ENCODE assay signal across 18 cellular contexts in genomic region chr13:106498158-106498557, GRCh38. TPM values are rescaled to one million over a fixed set of nuclear protein-coding genes. Genes with fewer than 3 reads are reported as not detected.
DNase-seq lines count a peak whose midpoint lies in the region; ATAC-seq and TF ChIP-seq lines count a peak whose summit lies in the region.
"Had no signal": no experiment of that assay in that cellular context is flagged by ENCODE, and none has a peak within 500 bp of the region (broad histone marks: within the 10 kb centered on the region; RNA-seq: fewer than 3 reads in every experiment).

No MANE protein-coding gene starts in this region.

- no peaks in the 10 kb centered on the region for H3K9me3 Mint-ChIP-seq in H9
- no peaks in the 10 kb centered on the region for H3K9me3 Mint-ChIP-seq in CD4-positive, alpha-beta T cell
- H3K9me3 Mint-ChIP-seq: stimulated activated naive CD8-positive, alpha-beta T cell treated with anti-CD3 and anti-CD28 coated beads, Interleukin-15, Interleukin-2, amounts not matched to agents 100 ng/mL and 50 ng/mL, for 24 hours had no signal

- H2BK5ac ChIP-seq in H9 (ENCODE audit: insufficient read length, low read length) = no peak overlapping the region

- H3K14ac ChIP-seq in H9 (ENCODE audit: insufficient read depth, low read length) = no peak overlapping the region

- POLR2A ChIA-PET in CD4-positive, alpha-beta T cell (lab: Charles Lee) = no interaction called here

- H3K27me3 ChIP-seq in H9 (ENCODE audit: insufficient read depth, low read length) = no peaks in the 10 kb centered on the region
- no peaks in the 10 kb centered on the region for H3K27me3 ChIP-seq in hepatocyte
- no peaks in the 10 kb centered on the region for H3K27me3 ChIP-seq in gastrocnemius medialis
- H3K27me3 ChIP-seq in right lobe of liver = no peaks in the 10 kb centered on the region
- H3K27me3 ChIP-seq in CD4-positive, alpha-beta T cell (ENCODE audit: control insufficient read depth, insufficient read depth, low read length) = peaks cover 27% of the 10 kb centered on the region
- H3K27me3 ChIP-seq: body of pancreas had no signal

- H3K56ac ChIP-seq in H9 (ENCODE audit: insufficient read length, low read depth, low read length) = no peak overlapping the region

- H4K8ac ChIP-seq in H9 (replicated peaks; ENCODE audit: insufficient read length, low read depth, low read length) = no peak overlapping the region

- no peak for DNase-seq in H9
- DNase-seq in OCI-M1 (lab: John Stamatoyannopoulos, UW) = peak; percentile 43
- DNase-seq in hepatocyte (ENCODE audit: low spot score) = no peak
- no peak for DNase-seq in gastrocnemius medialis
- no peak for DNase-seq in right lobe of liver
- DNase-seq in CD4-positive, alpha-beta T cell = no peak
- no peak for DNase-seq in DMS53 treated with DMSO at 0.1 percent for 48 hours (lab: John Stamatoyannopoulos, UW; ENCODE audit: unreplicated experiment)
- DNase-seq: activated naive CD4-positive, alpha-beta T cell; body of pancreas; effector CD4-positive, alpha-beta T cell; Karpas-422; NCI-H1694 treated with DMSO at 0.1 percent for 48 hours; NCI-H510A treated with DMSO at 0.1 percent for 48 hours had no signal

- H3K23me2 ChIP-seq in H9 (ENCODE audit: insufficient read length, low read depth, low read length, poor library complexity, severe bottlenecking) = no peaks in the 10 kb centered on the region

- no peaks in the 10 kb centered on the region for H3K9me2 ChIP-seq in hepatocyte (replicated peaks; ENCODE audit: insufficient read depth)

- H3K18ac ChIP-seq in H9 (ENCODE audit: insufficient read length, low read depth, low read length) = no peak overlapping the region

- peak overlapping the region; percentile 25 to 61 (median 29); a peak in 6 of 7 replicates for H3K27ac Mint-ChIP-seq in H9
- no peak overlapping the region for H3K27ac Mint-ChIP-seq in CD4-positive, alpha-beta T cell
- H3K27ac Mint-ChIP-seq: stimulated activated naive CD8-positive, alpha-beta T cell treated with anti-CD3 and anti-CD28 coated beads, Interleukin-15, Interleukin-2, amounts not matched to agents 100 ng/mL and 50 ng/mL, for 24 hours had no signal

- no peak overlapping the region for H2BK20ac ChIP-seq in H9 (ENCODE audit: low read depth, low read length, poor library complexity, severe bottlenecking)

- peaks cover 3% of the 10 kb centered on the region; the same call in 1 of the 2 replicates for H3K4me1 ChIP-seq in H9 (ENCODE audit: insufficient read depth, low read length)
- H3K4me1 ChIP-seq in hepatocyte (ENCODE audit: insufficient read depth) = peaks cover 24% of the 10 kb centered on the region
- peaks cover 53 to 55% of the 10 kb centered on the region in 2 donors for H3K4me1 ChIP-seq in gastrocnemius medialis
- no peaks in the 10 kb centered on the region for H3K4me1 ChIP-seq in right lobe of liver
- H3K4me1 ChIP-seq: body of pancreas had no signal

- peaks cover 38 to 41% of the 10 kb centered on the region in 2 experiments for H3K4me1 Mint-ChIP-seq in H9
- H3K4me1 Mint-ChIP-seq in CD4-positive, alpha-beta T cell (ENCODE audit: low read depth) = peaks cover 8% of the 10 kb centered on the region

- H3K27me3 Mint-ChIP-seq in H9 (ENCODE audit: low read depth) = no peaks in the 10 kb centered on the region
- H3K27me3 Mint-ChIP-seq in CD4-positive, alpha-beta T cell = peaks cover 70% of the 10 kb centered on the region

- H3K79me2 ChIP-seq in H9 (ENCODE audit: insufficient read depth, low read length) (peaks cover 3% of the 10 kb centered on the region; the same call in 1 of the 2 replicates), hepatocyte (peaks cover 93% of the 10 kb centered on the region)

- H4K20me1 ChIP-seq in H9 (ENCODE audit: control insufficient read depth, insufficient read depth, insufficient read length) (no peaks in the 10 kb centered on the region), hepatocyte (ENCODE audit: insufficient read depth, poor library complexity, severe bottlenecking) (peaks cover 10% of the 10 kb centered on the region)

- no peaks in the 10 kb centered on the region for H3K79me1 ChIP-seq in H9 (ENCODE audit: insufficient read depth, low read depth, low read length, poor library complexity, severe bottlenecking)

- H3K36me3 ChIP-seq in hepatocyte (replicated peaks; ENCODE audit: insufficient read depth, low read depth) = no peaks in the 10 kb centered on the region
- peaks cover 0 to 5% of the 10 kb centered on the region in 2 donors for H3K36me3 ChIP-seq in gastrocnemius medialis
- H3K36me3 ChIP-seq in right lobe of liver = no peaks in the 10 kb centered on the region
- H3K36me3 ChIP-seq: neutrophil had no signal

- no peak for TF ChIP-seq POLR2A in gastrocnemius medialis (IDR thresholded peaks at IDR 0.05)
- TF ChIP-seq POLR2A in right lobe of liver (IDR thresholded peaks at IDR 0.05) = no peak

- peaks cover 9 to 16% (median 15%) of the 10 kb centered on the region in 3 experiments; a peak in 6 of 7 replicates for H3K36me3 Mint-ChIP-seq in H9 (ENCODE audit: insufficient read depth in 1 of 3, low read depth in 3 of 3)
- H3K36me3 Mint-ChIP-seq in CD4-positive, alpha-beta T cell (ENCODE audit: low read depth) = no peaks in the 10 kb centered on the region

- H2BK15ac ChIP-seq in H9 (ENCODE audit: low read depth, low read length) = no peak overlapping the region

- no peak overlapping the region for H2BK120ac ChIP-seq in H9 (ENCODE audit: low read depth, low read length, poor library complexity, severe bottlenecking)

- no peak overlapping the region for H4K91ac ChIP-seq in H9 (ENCODE audit: insufficient read length, low read depth, low read length)

- no peak for TF ChIP-seq CTCF in H9 (conservative IDR thresholded peaks at IDR 0.05)
- no peak for TF ChIP-seq CTCF in hepatocyte (IDR thresholded peaks at IDR 0.05; ENCODE audit: poor library complexity)
- no peak for TF ChIP-seq CTCF in gastrocnemius medialis (IDR thresholded peaks at IDR 0.05 in 4 of 5, conservative IDR thresholded peaks at IDR 0.05 in 1 of 5)
- TF ChIP-seq CTCF in right lobe of liver (IDR thresholded peaks at IDR 0.05) = no peak
- TF ChIP-seq CTCF in CD4-positive, alpha-beta T cell (IDR thresholded peaks at IDR 0.05) = no peak

- H3K9me3 ChIP-seq in H9 (ENCODE audit: control insufficient read depth, low read depth, low read length) (no peaks in the 10 kb centered on the region), hepatocyte (ENCODE audit: low read depth) (no peaks in the 10 kb centered on the region), gastrocnemius medialis (no peaks in the 10 kb centered on the region), right lobe of liver (no peaks in the 10 kb centered on the region)
- no peaks in the 10 kb centered on the region for H3K9me3 ChIP-seq in CD4-positive, alpha-beta T cell (ENCODE audit: control insufficient read depth, low read length)
- H3K9me3 ChIP-seq: body of pancreas, neutrophil had no signal

- H3K4ac ChIP-seq in H9 (ENCODE audit: low read depth, low read length) = no peak overlapping the region

- CTCF ChIA-PET in CD4-positive, alpha-beta T cell (lab: Charles Lee) = no interaction called here

- ATAC-seq in gastrocnemius medialis (no peak), right lobe of liver (no peak), GM18520 (IDR thresholded peaks at IDR 0.05; ENCODE audit: unreplicated experiment) (no peak)
- no peak for ATAC-seq in CD4-positive, alpha-beta T cell (ENCODE audit: poor library complexity)
- ATAC-seq: body of pancreas, HCT116 had no signal

- intact Hi-C loops in gastrocnemius medialis (cut with DNase I; ENCODE audit: low total_unique reads) (no loop called here), right lobe of liver (cut with DNase I) (no loop called here)
- intact Hi-C loops in CD4-positive, alpha-beta T cell (cut with DNase I, micrococcal nuclease) = no loop called here

- in situ Hi-C loops in gastrocnemius medialis (cut with MboI; ENCODE audit: low sequenced_read_pairs in 4 of 4) = no loop called here

- no peak overlapping the region for H3K4me3 Mint-ChIP-seq in H9
- no peak overlapping the region for H3K4me3 Mint-ChIP-seq in CD4-positive, alpha-beta T cell
- H3K4me3 Mint-ChIP-seq: stimulated activated naive CD8-positive, alpha-beta T cell treated with anti-CD3 and anti-CD28 coated beads, Interleukin-15, Interleukin-2, amounts not matched to agents 100 ng/mL and 50 ng/mL, for 24 hours had no signal

- H3K9ac ChIP-seq in H9 (ENCODE audit: extremely low read depth, insufficient read length, low read length) = no peak overlapping the region

- WGBS in H9 (ENCODE audit: extremely low coverage, insufficient read length, low lambda C conversion rate) = no CpG with 5 or more reads among the region's 3 CpGs
- 66% methylated on average over 3 of the region's 3 CpGs for WGBS in hepatocyte (ENCODE audit: low lambda C conversion rate, missing lambda C conversion rate)
- WGBS in right lobe of liver (ENCODE audit: insufficient coverage, low coverage, low lambda C conversion rate, missing lambda C conversion rate) = 36% methylated on average over 3 of the region's 3 CpGs

- no peak overlapping the region for H2BK12ac ChIP-seq in H9 (ENCODE audit: insufficient read length, low read depth, low read length)

- H2AFZ ChIP-seq in H9 (ENCODE audit: low read length) = no peak overlapping the region
- no peak overlapping the region for H2AFZ ChIP-seq in hepatocyte

- no peak overlapping the region for H4K5ac ChIP-seq in H9 (ENCODE audit: insufficient read length, low read depth, low read length)

- no peak overlapping the region for H3K23ac ChIP-seq in H9 (ENCODE audit: insufficient read length, low read depth, low read length)

- H2AK5ac ChIP-seq in H9 (ENCODE audit: insufficient read length, low read length) = no peak overlapping the region

- H3K27ac ChIP-seq in H9 (ENCODE audit: insufficient read length, low read depth, low read length) = no peak overlapping the region
- peak overlapping the region; percentile 14 for H3K27ac ChIP-seq in hepatocyte
- H3K27ac ChIP-seq in gastrocnemius medialis = peak overlapping the region; percentile 63 to 73 (median 70)
- H3K27ac ChIP-seq in right lobe of liver = no peak overlapping the region
- H3K27ac ChIP-seq in CD4-positive, alpha-beta T cell (ENCODE audit: low read depth, low read length) = no peak overlapping the region
- H3K27ac ChIP-seq: body of pancreas, neutrophil had no signal

- H3K4me2 ChIP-seq in H9 (ENCODE audit: insufficient read depth, insufficient read length, low read length) = no peak overlapping the region
- no peak overlapping the region for H3K4me2 ChIP-seq in hepatocyte
- H3K4me2 ChIP-seq: smooth muscle cell had no signal

- H3K4me3 ChIP-seq in hepatocyte = no peak overlapping the region
- no peak overlapping the region for H3K4me3 ChIP-seq in gastrocnemius medialis
- no peak overlapping the region for H3K4me3 ChIP-seq in right lobe of liver
- H3K4me3 ChIP-seq: body of pancreas, smooth muscle cell had no signal

- H3T11ph ChIP-seq in H9 (ENCODE audit: low read length) = no peak overlapping the region

RNA-seq across cellular contexts. Expression of gene EFNB2, which starts 37.3 kb away (rescaled TPM):
- total RNA-seq in H9 (2021) (12.7 and 12.9 TPM in 2 replicates), hepatocyte (59.6 and 63.3 TPM in 2 replicates), gastrocnemius medialis (1 to 10 TPM; 5.7 to 9.3 (median 6.1) TPM), right lobe of liver (1 to 10 TPM; 2.3 to 9.8 (median 3.9) TPM)
- polyA plus RNA-seq in hepatocyte = 57.7 and 62.4 TPM in 2 replicates
- under 1 TPM; 0.20 to 0.36 TPM for total RNA-seq in CD4-positive, alpha-beta T cell

Comparison
In these comparisons a context has a peak if more than half of its experiments do, and no peak if none do; other contexts are left out.
1. H3K27ac ChIP-seq: peak in hepatocyte (single experiment) and gastrocnemius medialis (4 of 4); none in H9 (single experiment), right lobe of liver (0 of 3) and CD4-positive, alpha-beta T cell (single experiment).